36 cellular contexts compared by ENCODE assay signal in genomic region chr5:78203815-78204214, GRCh38.
"Had no signal": no experiment of that assay in that cellular context is flagged by ENCODE, and none has a peak within 500 bp of the region (broad histone marks: within the 10 kb centered on the region; RNA-seq: fewer than 3 reads in every experiment).

No MANE protein-coding gene starts in this region.

- H3K36me3 ChIP-seq: adrenal gland, brain microvascular endothelial cell, breast epithelium had no signal

- H3K27me3 ChIP-seq: adrenal gland, body of pancreas, brain microvascular endothelial cell, breast epithelium had no signal

- H3K4me1 ChIP-seq: body of pancreas, breast epithelium had no signal

- FAIRE-seq: astrocyte, TTC549 had no signal

- H3K4me3 Mint-ChIP-seq: activated B cell treated with CpG ODN at 0.5 μM for 24 hours; activated CD4-positive, alpha-beta memory T cell treated with anti-CD3 and anti-CD28 coated beads for 36 hours; activated CD4-positive, alpha-beta T cell treated with anti-CD3 and anti-CD28 coated beads, Interleukin-2, amount 10 ng/mL, durations not matched to agents 24 days and 14 days; activated naive CD4-positive, alpha-beta T cell treated with anti-CD3 and anti-CD28 coated beads for 36 hours; activated naive CD8-positive, alpha-beta T cell treated with anti-CD3 and anti-CD28 coated beads for 36 hours; activated T-cell treated with anti-CD3 and anti-CD28 coated beads, Interleukin-2, amount 50 U/mL, for 4 hours; activated T-cell treated with anti-CD3 and anti-CD28 coated beads, Interleukin-2, amount 50 U/mL, for 72 hours; activated T-helper 1 cell treated with anti-CD3 and anti-CD28 coated beads, Interleukin-12 subunit alpha, Interleukin-12 subunit beta, Interleukin-2, Interleukin-4 antibody, amounts not matched to agents 30 ng/mL and 10 ng/mL and 1 ng/mL, durations not matched to agents 14 hours and 24 hours and 36 hours; activated T-helper 17 cell treated with anti-CD3 and anti-CD28 coated beads, Interleukin-2, amount 50 U/mL, for 72 hours; T-helper 1 cell treated with Interleukin-12 subunit alpha and Interleukin-12 subunit beta and Interleukin-4 antibody, amounts not matched to agents 30 μg/mL and 1 μg/mL, for 36 hours; T-helper 2 cell treated with Interferon-gamma antibody and Interleukin-4, amounts not matched to agents 5 μg/mL and 100 μg/mL, for 36 hours had no signal

- H3K4me1 Mint-ChIP-seq: activated T-helper 17 cell treated with anti-CD3 and anti-CD28 coated beads, Interleukin-2, amount 50 U/mL, for 72 hours had no signal

- H3K9me3 Mint-ChIP-seq: activated T-helper 17 cell treated with anti-CD3 and anti-CD28 coated beads, Interleukin-2, amount 50 U/mL, for 72 hours had no signal

- H3K4me3 ChIP-seq: adrenal gland, body of pancreas, breast epithelium had no signal

- H3K27ac ChIP-seq: adrenal gland, body of pancreas, brain microvascular endothelial cell, breast epithelium, VCaP had no signal

- H3K27ac Mint-ChIP-seq: activated B cell treated with CpG ODN at 0.5 μM for 24 hours; activated CD4-positive, alpha-beta memory T cell treated with anti-CD3 and anti-CD28 coated beads for 36 hours; activated CD4-positive, alpha-beta T cell treated with anti-CD3 and anti-CD28 coated beads, Interleukin-2, amount 10 ng/mL, durations not matched to agents 24 days and 14 days; activated naive CD4-positive, alpha-beta T cell treated with anti-CD3 and anti-CD28 coated beads for 36 hours; activated naive CD4-positive, alpha-beta T cell treated with anti-CD3 and anti-CD28 coated beads, Interleukin-2, amount 50 U/mL, for 72 hours; activated naive CD8-positive, alpha-beta T cell treated with anti-CD3 and anti-CD28 coated beads for 36 hours; activated T-cell treated with anti-CD3 and anti-CD28 coated beads, Interleukin-2, amount 50 U/mL, for 72 hours; activated T-helper 1 cell treated with anti-CD3 and anti-CD28 coated beads, Interleukin-12 subunit alpha, Interleukin-12 subunit beta, Interleukin-2, Interleukin-4 antibody, amounts not matched to agents 30 ng/mL and 10 ng/mL and 1 ng/mL, durations not matched to agents 14 hours and 24 hours and 36 hours; activated T-helper 17 cell treated with anti-CD3 and anti-CD28 coated beads, Interleukin-2, amount 50 U/mL, for 72 hours; T-helper 1 cell treated with Interleukin-12 subunit alpha and Interleukin-12 subunit beta and Interleukin-4 antibody, amounts not matched to agents 30 μg/mL and 1 μg/mL, for 36 hours; T-helper 2 cell treated with Interferon-gamma antibody and Interleukin-4, amounts not matched to agents 5 μg/mL and 100 μg/mL, for 36 hours had no signal

- ATAC-seq: activated T-cell treated with anti-CD3 and anti-CD28 coated beads, Interleukin-2, amount 50 U/mL, for 4 hours; activated T-cell treated with anti-CD3 and anti-CD28 coated beads, Interleukin-2, amount 50 U/mL, for 72 hours; activated T-helper 17 cell treated with anti-CD3 and anti-CD28 coated beads, Interleukin-2, amount 50 U/mL, for 72 hours; body of pancreas had no signal

- H3K9me3 ChIP-seq: adrenal gland, breast epithelium had no signal

- H3K27me3 Mint-ChIP-seq: activated B cell treated with CpG ODN at 0.5 μM for 24 hours; activated CD4-positive, alpha-beta memory T cell treated with anti-CD3 and anti-CD28 coated beads for 36 hours; activated CD4-positive, alpha-beta T cell treated with anti-CD3 and anti-CD28 coated beads, Interleukin-2, amount 10 ng/mL, durations not matched to agents 24 days and 14 days; activated naive CD8-positive, alpha-beta T cell treated with anti-CD3 and anti-CD28 coated beads for 36 hours; activated T-helper 17 cell treated with anti-CD3 and anti-CD28 coated beads, Interleukin-2, amount 50 U/mL, for 72 hours had no signal

- DNase-seq: activated B cell treated with CpG ODN at 0.5 μM for 24 hours; activated CD4-positive, alpha-beta memory T cell treated with anti-CD3 and anti-CD28 coated beads for 36 hours; activated CD4-positive, alpha-beta T cell treated with anti-CD3 and anti-CD28 coated beads for 4 hours; activated CD4-positive, alpha-beta T cell treated with anti-CD3 and anti-CD28 coated beads, Interleukin-2, amount 10 ng/mL, durations not matched to agents 24 days and 14 days; activated CD4-positive, alpha-beta T cell treated with anti-CD3 and anti-CD28 coated beads, Interleukin-2, amount 50 U/mL, for 1 hour; activated CD4-positive, alpha-beta T cell treated with anti-CD3 and anti-CD28 coated beads, Interleukin-2, amount 50 U/mL, for 4 hours; activated CD4-positive, CD25-positive, alpha-beta regulatory T cell treated with anti-CD3 and anti-CD28 coated beads, Interleukin-2, amount 50 U/mL, for 72 hours; activated CD8-positive, alpha-beta memory T cell treated with anti-CD3 and anti-CD28 coated beads, Interleukin-2, amount 50 U/mL, for 4 hours; activated effector memory CD4-positive, alpha-beta T cell treated with anti-CD3 and anti-CD28 coated beads, Interleukin-2, amount 50 U/mL, for 16 hours; activated gamma-delta T cell treated with Interleukin-2 at 50 U/mL for 16 hours; activated naive CD4-positive, alpha-beta T cell; activated naive CD4-positive, alpha-beta T cell treated with anti-CD3 and anti-CD28 coated beads for 36 hours; activated naive CD4-positive, alpha-beta T cell treated with anti-CD3 and anti-CD28 coated beads, Interleukin-2, amount 50 U/mL, for 16 hours; activated naive CD8-positive, alpha-beta T cell treated with anti-CD3 and anti-CD28 coated beads for 36 hours; activated T-cell treated with anti-CD3 and anti-CD28 coated beads for 4 hours; activated T-cell treated with anti-CD3 and anti-CD28 coated beads, Interleukin-2, amount 50 U/mL, for 1 hour; activated T-cell treated with anti-CD3 and anti-CD28 coated beads, Interleukin-2, amount 50 U/mL, for 4 hours; activated T-cell treated with anti-CD3 and anti-CD28 coated beads, Interleukin-2, amount 50 U/mL, for 72 hours; adrenal gland; amniotic stem cell; aorta; body of pancreas; brain microvascular endothelial cell; central memory CD4-positive, alpha-beta T cell; T-helper 1 cell; T-helper 2 cell; T-helper 9 cell had no signal
